29 cellular contexts compared by ENCODE assay signal in genomic region chrX:144790148-144790547, GRCh38.
"Had no signal": no experiment of that assay in that cellular context is flagged by ENCODE, and none has a peak within 500 bp of the region (broad histone marks: within the 10 kb centered on the region; RNA-seq: fewer than 3 reads in every experiment).

No MANE protein-coding gene starts in this region.

- DNase-seq: hypothalamus; immature natural killer cell; kidney; left colon; left lung; lower lobe of right lung; mesendoderm; naive B cell; natural killer cell; nephron progenitor cell; occipital lobe; spleen; stimulated activated CD4-positive, alpha-beta T cell treated with anti-CD3 and anti-CD28 coated beads, Interleukin-4, amount 100 ng/mL, for 24 hours; stimulated activated naive CD4-positive, alpha-beta T cell; uterus had no signal

- H3K27ac Mint-ChIP-seq: immature natural killer cell; mesothelial cell of epicardium; naive B cell; natural killer cell; nephron progenitor cell; neural progenitor cell; progenitor cell of endocrine pancreas; stimulated activated effector memory CD8-positive, alpha-beta T cell treated with anti-CD3 and anti-CD28 coated beads, Interleukin-12 subunit alpha, Interleukin-12 subunit beta, amount 100 ng/mL, for 72 hours; stimulated activated naive CD8-positive, alpha-beta T cell treated with anti-CD3 and anti-CD28 coated beads, Interleukin-15, Interleukin-2, amounts not matched to agents 100 ng/mL and 50 ng/mL, for 24 hours; type B pancreatic cell had no signal

- H3K9me3 ChIP-seq: neutrophil, thoracic aorta, uterus had no signal

- FAIRE-seq: islet of Langerhans, kidney had no signal

- H3K4me3 ChIP-seq: left lung, lower lobe of right lung, neural progenitor cell, right atrium auricular region, skin epidermis, spleen, suprapubic skin, thoracic aorta, tibial nerve, uterus had no signal

- ATAC-seq: left colon; left lung; lower lobe of right lung; natural killer cell; sciatic nerve; stimulated activated effector memory CD8-positive, alpha-beta T cell treated with anti-CD3 and anti-CD28 coated beads, Interleukin-12 subunit alpha, Interleukin-12 subunit beta, amount 100 ng/mL, for 72 hours had no signal

- H3K27ac ChIP-seq: left lung, lower lobe of right lung, neural progenitor cell, neutrophil, right atrium auricular region, skin epidermis, spleen, suprapubic skin, thoracic aorta, tibial nerve, uterus had no signal

- H3K4me3 Mint-ChIP-seq: immature natural killer cell; mesothelial cell of epicardium; naive B cell; natural killer cell; nephron progenitor cell; neural progenitor cell; stimulated activated effector memory CD8-positive, alpha-beta T cell treated with anti-CD3 and anti-CD28 coated beads, Interleukin-12 subunit alpha, Interleukin-12 subunit beta, amount 100 ng/mL, for 72 hours; stimulated activated naive CD8-positive, alpha-beta T cell treated with anti-CD3 and anti-CD28 coated beads, Interleukin-15, Interleukin-2, amounts not matched to agents 100 ng/mL and 50 ng/mL, for 24 hours; type B pancreatic cell had no signal

- H3K27me3 ChIP-seq: left lung, neural progenitor cell, neutrophil, right atrium auricular region, spleen, suprapubic skin, tibial nerve, uterus had no signal

- H3K4me1 ChIP-seq: left lung, lower lobe of right lung, neural progenitor cell, right atrium auricular region, spleen, suprapubic skin, tibial nerve, uterus had no signal

- H3K4me1 Mint-ChIP-seq: immature natural killer cell; mesothelial cell of epicardium; naive B cell; natural killer cell; nephron progenitor cell; neural progenitor cell; stimulated activated effector memory CD8-positive, alpha-beta T cell treated with anti-CD3 and anti-CD28 coated beads, Interleukin-12 subunit alpha, Interleukin-12 subunit beta, amount 100 ng/mL, for 72 hours had no signal

- H3K9ac ChIP-seq: neural progenitor cell had no signal

- H3K27me3 Mint-ChIP-seq: naive B cell; progenitor cell of endocrine pancreas; stimulated activated naive CD8-positive, alpha-beta T cell treated with anti-CD3 and anti-CD28 coated beads, Interleukin-15, Interleukin-2, amounts not matched to agents 100 ng/mL and 50 ng/mL, for 24 hours; type B pancreatic cell had no signal

- H3K36me3 Mint-ChIP-seq: immature natural killer cell; naive B cell; neural progenitor cell; stimulated activated effector memory CD8-positive, alpha-beta T cell treated with anti-CD3 and anti-CD28 coated beads, Interleukin-12 subunit alpha, Interleukin-12 subunit beta, amount 100 ng/mL, for 72 hours; type B pancreatic cell had no signal

- H3K4me2 ChIP-seq: neural progenitor cell had no signal

- H2AFZ ChIP-seq: neural progenitor cell had no signal

- H3K36me3 ChIP-seq: left lung, lower lobe of right lung, neural progenitor cell, neutrophil, right atrium auricular region, spleen, suprapubic skin, thoracic aorta, tibial nerve, uterus had no signal
